Comparison of ENCODE assay signal across 8 cellular contexts in the genomic region with DNA sequence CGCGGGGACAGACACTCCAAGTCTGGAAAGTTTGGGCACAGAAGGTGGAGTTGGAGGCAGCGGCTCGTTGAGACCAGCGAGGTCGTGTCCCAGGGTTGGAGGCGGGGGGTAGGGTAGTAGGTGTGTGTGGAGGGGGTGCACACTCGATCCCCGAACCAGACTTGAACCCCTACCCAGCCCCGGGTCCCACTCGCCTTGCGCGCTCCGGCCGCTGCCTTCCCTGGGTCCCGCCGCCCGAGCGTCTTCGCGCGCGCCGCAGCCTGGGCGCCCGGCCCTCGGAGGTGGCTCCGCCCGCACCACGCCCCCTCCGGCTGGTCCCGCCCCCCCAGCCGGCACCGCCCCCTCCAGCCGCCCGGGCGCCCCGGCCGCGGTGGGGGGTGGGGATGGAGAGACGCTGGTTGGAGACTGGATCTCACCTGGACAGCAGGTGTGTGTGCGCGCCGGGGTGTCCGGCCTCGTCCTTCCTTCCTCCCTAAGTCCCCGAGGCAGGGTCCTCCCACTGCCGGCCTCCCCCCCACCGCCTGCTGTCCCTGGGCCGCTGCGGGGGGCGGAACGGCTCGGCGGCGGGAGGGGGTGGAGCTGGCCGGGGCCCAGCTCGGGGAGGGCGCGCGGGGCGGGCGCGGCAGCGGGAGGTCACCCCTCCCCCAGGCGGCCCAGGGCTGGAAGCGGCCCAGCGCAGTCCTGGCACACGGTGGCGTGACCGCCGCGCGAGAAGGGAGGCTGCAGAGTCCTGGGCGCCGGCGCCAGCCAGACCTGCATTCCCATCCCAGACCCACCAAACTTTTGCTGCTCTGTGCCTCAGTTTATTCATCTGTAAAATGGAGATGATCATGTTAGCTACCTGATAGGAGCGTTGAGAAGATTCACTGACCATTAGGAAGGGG. TPM values are rescaled to one million over a fixed set of nuclear protein-coding genes. Genes with fewer than 3 reads are reported as not detected.
DNase-seq lines count a peak whose midpoint lies in the region; ATAC-seq and TF ChIP-seq lines count a peak whose summit lies in the region.

Gene KANK2, minus strand, starts transcription at position 255 of the 884 bp plus-strand sequence. CDS start 3,034 bp downstream, outside the sequence.

- H3K36me3 ChIP-seq in BLaER1 = peaks cover 12% of the 10 kb centered on the region

- peaks cover 56% of the 10 kb centered on the region for H3K4me1 ChIP-seq in BLaER1

- H3K27me3 Mint-ChIP-seq in endothelial cell (ENCODE audit: unreplicated experiment) (peaks cover 12% of the 10 kb centered on the region), mesothelial cell of epicardium (ENCODE audit: low read depth) (no peaks in the 10 kb centered on the region)

- peak within 1 kb of the TSS; percentile 93 for H3K4me3 Mint-ChIP-seq in endothelial cell (ENCODE audit: unreplicated experiment)
- H3K4me3 Mint-ChIP-seq in mesothelial cell of epicardium = peak within 1 kb of the TSS; percentile 76

- H3K27me3 ChIP-seq in BLaER1 = no peaks in the 10 kb centered on the region

- H3K4me1 Mint-ChIP-seq in endothelial cell (ENCODE audit: unreplicated experiment) (peaks cover 14% of the 10 kb centered on the region), mesothelial cell of epicardium (peaks cover 7% of the 10 kb centered on the region)

- peak within 1 kb of the TSS; percentile 77 for H3K9ac ChIP-seq in BLaER1

- peak; percentile 21 for TF ChIP-seq CTCF in endothelial cell (IDR thresholded peaks at IDR 0.05; ENCODE audit: unreplicated experiment)
- TF ChIP-seq CTCF in mesothelial cell of epicardium (IDR thresholded peaks at IDR 0.05; ENCODE audit: unreplicated experiment) = no peak

- no peaks in the 10 kb centered on the region for H3K9me3 Mint-ChIP-seq in endothelial cell (ENCODE audit: unreplicated experiment)
- H3K9me3 Mint-ChIP-seq in mesothelial cell of epicardium = no peaks in the 10 kb centered on the region

- H3K36me3 Mint-ChIP-seq in endothelial cell (ENCODE audit: low read depth, unreplicated experiment) (peaks cover 20% of the 10 kb centered on the region), mesothelial cell of epicardium (peaks cover 2% of the 10 kb centered on the region)

- H3K27ac Mint-ChIP-seq in endothelial cell (ENCODE audit: unreplicated experiment) (peak within 1 kb of the TSS; percentile 64), mesothelial cell of epicardium (peak within 1 kb of the TSS; percentile 66)

- H3K27ac ChIP-seq in BLaER1 = peak within 1 kb of the TSS; percentile 44

- peak; percentile 52 for DNase-seq in NOMO-1 treated with dmso at 0.1 percent for 144 hours (lab: John Stamatoyannopoulos, UW; ENCODE audit: unreplicated experiment)
- DNase-seq in activated T-cell treated with anti-CD3 and anti-CD28 coated beads for 1 hour (ENCODE audit: low read depth) = peak; percentile 58
- DNase-seq in endothelial cell (ENCODE audit: low spot score) = peak; percentile 88
- peak; percentile 76 to 90 for DNase-seq in mesothelial cell of epicardium (ENCODE audit: low spot score in 2 of 2, unreplicated experiment in 2 of 2)
- DNase-seq in stimulated activated CD8-positive, alpha-beta memory T cell treated with anti-CD3 and anti-CD28 coated beads, Interleukin-15, amount 100 ng/mL, for 4 hours (ENCODE audit: low read depth in 2 of 2) = peak; percentile 30 to 57

- ATAC-seq in GM19351 (IDR thresholded peaks at IDR 0.05; ENCODE audit: unreplicated experiment) = peak; percentile 73
- ATAC-seq in HG03571 (IDR thresholded peaks at IDR 0.05; ENCODE audit: unreplicated experiment) = peak; percentile 62

- no peaks in the 10 kb centered on the region for H3K9me3 ChIP-seq in BLaER1

- H3K4me3 ChIP-seq in BLaER1 = peak within 1 kb of the TSS; percentile 72

- H3K4me2 ChIP-seq in BLaER1 = peak within 1 kb of the TSS; percentile 99

- H4K20me1 ChIP-seq in BLaER1 = no peaks in the 10 kb centered on the region

RNA-seq across cellular contexts. Expression of gene KANK2, which starts in this region (rescaled TPM):
- total RNA-seq in endothelial cell (ENCODE audit: unreplicated experiment) = 103 TPM
- 84.3 to 85.3 TPM (median 84.7 TPM) in 3 replicates for total RNA-seq in mesothelial cell of epicardium

Comparison
In these comparisons a context has a peak if more than half of its experiments do, and no peak if none do; other contexts are left out.
1. Peak in every context shown above with its lines: DNase-seq, ATAC-seq, H3K4me3 ChIP-seq and H3K27ac ChIP-seq.